ENCODE assay signal across 19 cellular contexts in the genomic region with DNA sequence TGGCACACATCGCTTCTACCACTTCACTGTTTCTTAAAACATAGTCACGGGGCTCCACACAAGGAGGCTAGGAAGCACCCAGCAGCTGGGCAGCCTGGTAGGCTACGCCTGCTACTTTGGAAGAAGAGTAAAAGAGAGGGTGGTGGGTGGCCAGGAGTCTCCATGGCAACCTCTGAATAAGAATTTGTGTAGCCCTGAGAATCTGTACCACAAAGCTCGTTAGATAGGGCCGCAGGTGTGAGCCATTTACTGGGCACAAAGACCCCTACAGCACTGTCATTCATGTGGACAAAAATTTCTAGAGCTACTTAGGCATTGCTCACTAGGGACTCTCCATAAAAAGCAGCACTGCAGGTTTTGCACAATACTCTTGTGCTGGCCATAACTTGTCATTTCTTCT. TPM values are rescaled to one million over a fixed set of nuclear protein-coding genes. Genes with fewer than 3 reads are reported as not detected.
DNase-seq lines count a peak whose midpoint lies in the region; ATAC-seq, FAIRE-seq and TF ChIP-seq lines count a peak whose summit lies in the region.
"Had no signal": no experiment of that assay in that cellular context is flagged by ENCODE, and none has a peak within 500 bp of the region (broad histone marks: within the 10 kb centered on the region; RNA-seq: fewer than 3 reads in every experiment).

No MANE protein-coding gene starts in this region.

- peak; percentile 27; the same call in 1 of the 2 replicates for ATAC-seq in WTC11
- ATAC-seq: HCT116 had no signal

- no peak overlapping the region for H3K9ac ChIP-seq in H9 (ENCODE audit: extremely low read depth, insufficient read length, low read length)
- no peak overlapping the region for H3K9ac ChIP-seq in endodermal cell (ENCODE audit: extremely low read depth, low read length, poor library complexity, severe bottlenecking)
- no peak overlapping the region for H3K9ac ChIP-seq in neuronal stem cell (ENCODE audit: low read depth, low read length, poor library complexity)
- H3K9ac ChIP-seq: BLaER1 had no signal

- H2BK15ac ChIP-seq in H9 (ENCODE audit: low read depth, low read length) (no peak overlapping the region), neuronal stem cell (ENCODE audit: low read length) (no peak overlapping the region)

- TF ChIP-seq CTCF in H9 (conservative IDR thresholded peaks at IDR 0.05) (no peak), WTC11 (IDR thresholded peaks at IDR 0.05) (no peak), endodermal cell (conservative IDR thresholded peaks at IDR 0.05) (no peak), Caco-2 (IDR thresholded peaks at IDR 0.05; ENCODE audit: insufficient read depth in 1 of 2, low read depth in 1 of 2, low read length in 1 of 2, severe bottlenecking in 1 of 2, unreplicated experiment in 1 of 2) (no peak)

- H3T11ph ChIP-seq in H9 (ENCODE audit: low read length): no peak overlapping the region

- no TSS peak for BruUV-seq in Caco-2 (replicated peaks; lab: Mats Ljungman, UMichigan)

- H2AFZ ChIP-seq in H9 (ENCODE audit: low read length) (no peak overlapping the region), neuronal stem cell (ENCODE audit: low read length) (no peak overlapping the region)

- H3K36me3 ChIP-seq in endodermal cell (ENCODE audit: control insufficient read depth, insufficient read depth, low read length) (no peaks in the 10 kb centered on the region), neuronal stem cell (replicated peaks in 1 of 2; ENCODE audit: control insufficient read depth in 2 of 2, insufficient read depth in 2 of 2, low read length in 2 of 2) (no peaks in the 10 kb centered on the region), Caco-2 (ENCODE audit: control insufficient read depth, insufficient read depth, low read length) (no peaks in the 10 kb centered on the region)
- H3K36me3 ChIP-seq: BLaER1 had no signal

- H3K4me1 ChIP-seq in H9 (ENCODE audit: insufficient read depth, low read length) (peaks cover 10% of the 10 kb centered on the region), endodermal cell (ENCODE audit: control insufficient read depth, insufficient read depth, low read length) (no peaks in the 10 kb centered on the region), neuronal stem cell (ENCODE audit: control insufficient read depth in 2 of 2, insufficient read depth in 1 of 2, low read depth in 1 of 2, low read length in 2 of 2) (peaks cover 40 to 41% of the 10 kb centered on the region in 2 donors), Caco-2 (no peaks in the 10 kb centered on the region)

- no peak overlapping the region for H3K4me3 Mint-ChIP-seq in H9
- no peak overlapping the region for H3K4me3 Mint-ChIP-seq in WTC11
- H3K4me3 Mint-ChIP-seq in endodermal cell: no peak overlapping the region
- no peak overlapping the region for H3K4me3 Mint-ChIP-seq in Caco-2 (ENCODE audit: unreplicated experiment)
- H3K4me3 Mint-ChIP-seq: CD4-positive, CD25-positive, alpha-beta regulatory T cell had no signal

- H3K4me2 ChIP-seq in H9 (ENCODE audit: insufficient read depth, insufficient read length, low read length) (no peak overlapping the region), neuronal stem cell (ENCODE audit: insufficient read depth, low read length, poor library complexity, severe bottlenecking) (peak overlapping the region; percentile 19)
- H3K4me2 ChIP-seq: BLaER1 had no signal

- no peaks in the 10 kb centered on the region for H3K23me2 ChIP-seq in H9 (ENCODE audit: insufficient read length, low read depth, low read length, poor library complexity, severe bottlenecking)

- CTCF ChIA-PET in WTC11 (lab: Charles Lee): interaction anchor here (0.6 to 1.6 kb wide), 4 partner anchors 77 to 698 kb away, joined by 3 to 5 read pairs (median 3); no protein-coding TSS in a partner anchor
- CTCF ChIA-PET in Caco-2 (lab: Charles Lee): interaction anchor here (0.6 to 0.9 kb wide), 2 partner anchors 151 to 230 kb away, joined by 3 to 4 read pairs; no protein-coding TSS in a partner anchor

- H4K8ac ChIP-seq in H9 (replicated peaks; ENCODE audit: insufficient read length, low read depth, low read length) (no peak overlapping the region), neuronal stem cell (ENCODE audit: low read depth, low read length) (no peak overlapping the region)

- H2BK12ac ChIP-seq in H9 (ENCODE audit: insufficient read length, low read depth, low read length) (no peak overlapping the region), neuronal stem cell (ENCODE audit: low read length) (no peak overlapping the region)

- H3K27ac ChIP-seq in H9 (ENCODE audit: insufficient read length, low read depth, low read length): no peak overlapping the region
- H3K27ac ChIP-seq in endodermal cell (ENCODE audit: low read depth, low read length): peak overlapping the region; percentile 89
- peak overlapping the region; percentile 99 for H3K27ac ChIP-seq in neuronal stem cell (replicated peaks; ENCODE audit: low read length)
- H3K27ac ChIP-seq: BLaER1 had no signal

- H3K9me3 ChIP-seq in H9 (ENCODE audit: control insufficient read depth, low read depth, low read length) (no peaks in the 10 kb centered on the region), endodermal cell (ENCODE audit: control insufficient read depth, low read length) (no peaks in the 10 kb centered on the region), neuronal stem cell (replicated peaks in 1 of 2; ENCODE audit: control insufficient read depth in 2 of 2, insufficient read depth in 1 of 2, low read depth in 1 of 2, low read length in 2 of 2) (no peaks in the 10 kb centered on the region), Caco-2 (no peaks in the 10 kb centered on the region)
- H3K9me3 ChIP-seq: BLaER1 had no signal

- H3K36me3 Mint-ChIP-seq in H9 (ENCODE audit: insufficient read depth in 1 of 3, low read depth in 3 of 3) (no peaks in the 10 kb centered on the region), WTC11 (no peaks in the 10 kb centered on the region), endodermal cell (ENCODE audit: low read depth) (no peaks in the 10 kb centered on the region), Caco-2 (ENCODE audit: insufficient read depth, unreplicated experiment) (no peaks in the 10 kb centered on the region)
- H3K36me3 Mint-ChIP-seq: CD4-positive, CD25-positive, alpha-beta regulatory T cell had no signal

- POLR2A ChIA-PET in WTC11 (lab: Charles Lee): no interaction called here
- POLR2A ChIA-PET in Caco-2 (lab: Charles Lee): no interaction called here

- H3K79me1 ChIP-seq in H9 (ENCODE audit: insufficient read depth, low read depth, low read length, poor library complexity, severe bottlenecking) (no peaks in the 10 kb centered on the region), neuronal stem cell (ENCODE audit: low read depth, low read length) (no peaks in the 10 kb centered on the region)

- no peak overlapping the region for H2BK20ac ChIP-seq in H9 (ENCODE audit: low read depth, low read length, poor library complexity, severe bottlenecking)

- no peak overlapping the region for H3K14ac ChIP-seq in H9 (ENCODE audit: insufficient read depth, low read length)
- no peak overlapping the region for H3K14ac ChIP-seq in neuronal stem cell (ENCODE audit: low read length)

- H3K27ac Mint-ChIP-seq in H9 (peak overlapping the region in 2 of 3 experiments; percentile 24 to 34; a peak in 2 of 7 replicates), WTC11 (no peak overlapping the region), endodermal cell (no peak overlapping the region), Caco-2 (ENCODE audit: unreplicated experiment) (no peak overlapping the region)
- H3K27ac Mint-ChIP-seq: CD4-positive, CD25-positive, alpha-beta regulatory T cell had no signal

- H3K4ac ChIP-seq in H9 (ENCODE audit: low read depth, low read length): no peak overlapping the region
- H3K4ac ChIP-seq in neuronal stem cell (ENCODE audit: low read length): no peak overlapping the region

- FAIRE-seq in urothelium cell line (lab: Jason Lieb, UNC): no peak
- FAIRE-seq: D721Med, GM12892 had no signal

- no peak overlapping the region for H3K4me3 ChIP-seq in endodermal cell (ENCODE audit: low read length)
- H3K4me3 ChIP-seq in neuronal stem cell (ENCODE audit: low read length in 2 of 2): no peak overlapping the region
- H3K4me3 ChIP-seq in Caco-2 (ENCODE audit: low read depth, low read length): no peak overlapping the region
- H3K4me3 ChIP-seq: BLaER1 had no signal

- H2BK120ac ChIP-seq in H9 (ENCODE audit: low read depth, low read length, poor library complexity, severe bottlenecking) (no peak overlapping the region), neuronal stem cell (ENCODE audit: low read depth, low read length) (no peak overlapping the region)

- H4K91ac ChIP-seq in H9 (ENCODE audit: insufficient read length, low read depth, low read length) (no peak overlapping the region), neuronal stem cell (ENCODE audit: low read depth, low read length, poor library complexity) (no peak overlapping the region)

- H4K5ac ChIP-seq in H9 (ENCODE audit: insufficient read length, low read depth, low read length): no peak overlapping the region

- H2BK5ac ChIP-seq in H9 (ENCODE audit: insufficient read length, low read length) (no peak overlapping the region), neuronal stem cell (ENCODE audit: low read length) (peak overlapping the region; percentile 58)

- H3K79me2 ChIP-seq in H9 (ENCODE audit: insufficient read depth, low read length): no peaks in the 10 kb centered on the region

- H2AK5ac ChIP-seq in H9 (ENCODE audit: insufficient read length, low read length) (no peak overlapping the region), neuronal stem cell (ENCODE audit: low read depth, low read length) (no peak overlapping the region)

- H3K23ac ChIP-seq in H9 (ENCODE audit: insufficient read length, low read depth, low read length) (no peak overlapping the region), neuronal stem cell (ENCODE audit: low read depth, low read length, poor library complexity) (no peak overlapping the region)

- intact Hi-C loops in Caco-2 (cut with micrococcal nuclease; ENCODE audit: unreplicated experiment): no loop called here

- H3K27me3 Mint-ChIP-seq in H9 (ENCODE audit: low read depth) (no peaks in the 10 kb centered on the region), WTC11 (ENCODE audit: low read depth) (no peaks in the 10 kb centered on the region), endodermal cell (ENCODE audit: insufficient read depth) (peaks cover 11% of the 10 kb centered on the region), Caco-2 (ENCODE audit: insufficient read depth, unreplicated experiment) (no peaks in the 10 kb centered on the region)
- H3K27me3 Mint-ChIP-seq: CD4-positive, CD25-positive, alpha-beta regulatory T cell had no signal

- no peaks in the 10 kb centered on the region for H3K9me3 Mint-ChIP-seq in H9
- no peaks in the 10 kb centered on the region for H3K9me3 Mint-ChIP-seq in WTC11
- no peaks in the 10 kb centered on the region for H3K9me3 Mint-ChIP-seq in endodermal cell
- no peaks in the 10 kb centered on the region for H3K9me3 Mint-ChIP-seq in Caco-2 (ENCODE audit: unreplicated experiment)
- H3K9me3 Mint-ChIP-seq: CD4-positive, CD25-positive, alpha-beta regulatory T cell had no signal

- H3K27me3 ChIP-seq in H9 (ENCODE audit: insufficient read depth, low read length) (no peaks in the 10 kb centered on the region), endodermal cell (ENCODE audit: control insufficient read depth, insufficient read depth, low read length, poor library complexity, severe bottlenecking) (no peaks in the 10 kb centered on the region), neuronal stem cell (ENCODE audit: control insufficient read depth in 3 of 3, insufficient read depth in 3 of 3, low read depth in 1 of 3, low read length in 3 of 3) (no peaks in the 10 kb centered on the region), Caco-2 (replicated peaks; ENCODE audit: control insufficient read depth, insufficient read depth, low read length) (no peaks in the 10 kb centered on the region)
- H3K27me3 ChIP-seq: BLaER1 had no signal

- H3K18ac ChIP-seq in H9 (ENCODE audit: insufficient read length, low read depth, low read length) (no peak overlapping the region), neuronal stem cell (ENCODE audit: low read length) (peak overlapping the region; percentile 89)

- DNase-seq in H9 (no peak), WTC11 (ENCODE audit: low spot score) (no peak), endodermal cell (no peak), neuronal stem cell (ENCODE audit: low spot score) (peak; percentile 67), middle frontal gyrus (ENCODE audit: extremely low spot score, low spot score) (no peak), urothelium cell line (ENCODE audit: low spot score) (no peak), Caco-2 (no peak)
- DNase-seq: 8988T; AML-193; CD4-positive, CD25-positive, alpha-beta regulatory T cell; DMS153; DND-41; GDM1; GOT3; KBM-7 had no signal

- H3K56ac ChIP-seq in H9 (ENCODE audit: insufficient read length, low read depth, low read length): no peak overlapping the region

- no peaks in the 10 kb centered on the region for H4K20me1 ChIP-seq in H9 (ENCODE audit: control insufficient read depth, insufficient read depth, insufficient read length)
- H4K20me1 ChIP-seq: BLaER1 had no signal

- WGBS in H9 (ENCODE audit: extremely low coverage, insufficient read length, low lambda C conversion rate): no CpG with 5 or more reads among the region's 5 CpGs
- 46 to 89% methylated on average over 3 to 5 of the region's 5 CpGs for WGBS in endodermal cell (ENCODE audit: insufficient coverage in 1 of 2, insufficient read length in 1 of 2), 2 experiments
- WGBS in neuronal stem cell (ENCODE audit: extremely low coverage in 2 of 2, insufficient read length in 2 of 2, insufficient replicate concordance in 1 of 2), 2 donors: no CpG with 5 or more reads among the region's 5 CpGs

- H3K4me1 Mint-ChIP-seq in H9: peaks cover 28 to 37% of the 10 kb centered on the region in 2 experiments
- peaks cover 33% of the 10 kb centered on the region for H3K4me1 Mint-ChIP-seq in WTC11
- peaks cover 14% of the 10 kb centered on the region for H3K4me1 Mint-ChIP-seq in endodermal cell
- no peaks in the 10 kb centered on the region for H3K4me1 Mint-ChIP-seq in Caco-2 (ENCODE audit: low read depth, unreplicated experiment)
- H3K4me1 Mint-ChIP-seq: CD4-positive, CD25-positive, alpha-beta regulatory T cell had no signal

RNA-seq across cellular contexts. Expression of gene KCNK12, which starts 45.7 kb away (rescaled TPM):
- total RNA-seq in H9 (2021): 7.8 and 8.1 TPM in 2 replicates
- 8.4 to 11.1 TPM (median 9.2 TPM) in 3 replicates for total RNA-seq in WTC11 (2021)
- total RNA-seq in endodermal cell: 10 to 100 TPM; 52.3 to 79.0 TPM
- 16.1 TPM for polyA plus RNA-seq in endodermal cell (2013, experiment 1 of 2)
- 16.9 TPM for polyA plus RNA-seq in endodermal cell (2013, experiment 2 of 2)
- 7.9 TPM for polyA plus RNA-seq in neuronal stem cell (2013, experiment 1 of 2)
- polyA plus RNA-seq in neuronal stem cell (2013, experiment 2 of 2): 7.8 TPM
- total RNA-seq in Caco-2 (2022): 0.07 TPM in 1 of 2 replicates, not detected in the other

Comparison
In these comparisons a context has a peak if more than half of its experiments do, and no peak if none do; other contexts are left out.
1. H3K27ac Mint-ChIP-seq: peak in H9 (2 of 3); none in WTC11 (single experiment), endodermal cell (single experiment) and Caco-2 (single experiment).